Comparison of ENCODE assay signal across 14 cellular contexts in genomic region chr19:8192227-8192820, GRCh38. TPM values are rescaled to one million over a fixed set of nuclear protein-coding genes. Genes with fewer than 3 reads are reported as not detected.
DNase-seq lines count a peak whose midpoint lies in the region; ATAC-seq and TF ChIP-seq lines count a peak whose summit lies in the region.
"Had no signal": no experiment of that assay in that cellular context is flagged by ENCODE, and none has a peak within 500 bp of the region (broad histone marks: within the 10 kb centered on the region; RNA-seq: fewer than 3 reads in every experiment).

No MANE protein-coding gene starts in this region.

- no peaks in the 10 kb centered on the region for H3K9me3 ChIP-seq in CD4-positive, alpha-beta T cell (ENCODE audit: control insufficient read depth, low read length)
- H3K9me3 ChIP-seq: psoas muscle, SJSA1, thoracic aorta had no signal

- no peaks in the 10 kb centered on the region for H3K9me2 ChIP-seq in GM23338 (ENCODE audit: insufficient read depth)

- POLR2A ChIA-PET in CD4-positive, alpha-beta T cell (lab: Charles Lee), result interaction anchor here (0.6 kb wide), 1 partner anchor 639 kb away, joined by 3 read pairs; no protein-coding TSS in a partner anchor

- peak overlapping the region; percentile 87 for H3K27ac Mint-ChIP-seq in CD4-positive, alpha-beta T cell
- H3K27ac Mint-ChIP-seq in GM23338 (peak overlapping the region; percentile 79), mesothelial cell of epicardium (peak overlapping the region; percentile 39)
- peak overlapping the region; percentile 84 for H3K27ac Mint-ChIP-seq in activated T-helper 17 cell treated with anti-CD3 and anti-CD28 coated beads, Interleukin-2, amount 50 U/mL, for 72 hours

- no peaks in the 10 kb centered on the region for H4K20me1 ChIP-seq in GM23338 (replicated peaks; ENCODE audit: insufficient read depth)

- peaks cover 21% of the 10 kb centered on the region for H3K4me1 ChIP-seq in GM23338 (ENCODE audit: insufficient read depth)
- H3K4me1 ChIP-seq: psoas muscle, SJSA1 had no signal

- intact Hi-C loops in CD4-positive, alpha-beta T cell (cut with DNase I, micrococcal nuclease), result no loop called here

- no peaks in the 10 kb centered on the region for H3K36me3 ChIP-seq in GM23338 (ENCODE audit: insufficient read depth)
- H3K36me3 ChIP-seq: SJSA1, thoracic aorta had no signal

- H3K4me3 Mint-ChIP-seq in CD4-positive, alpha-beta T cell, result no peak overlapping the region
- peak overlapping the region; percentile 32; the same call in 1 of the 3 replicates for H3K4me3 Mint-ChIP-seq in GM23338
- peak overlapping the region; percentile 69 for H3K4me3 Mint-ChIP-seq in activated T-helper 17 cell treated with anti-CD3 and anti-CD28 coated beads, Interleukin-2, amount 50 U/mL, for 72 hours
- no peak overlapping the region for H3K4me3 Mint-ChIP-seq in mesothelial cell of epicardium

- TF ChIP-seq CTCF in CD4-positive, alpha-beta T cell (IDR thresholded peaks at IDR 0.05), result no peak
- no peak for TF ChIP-seq CTCF in GM23338 (conservative IDR thresholded peaks at IDR 0.05; ENCODE audit: low read depth in 2 of 2)
- TF ChIP-seq CTCF in mesothelial cell of epicardium (IDR thresholded peaks at IDR 0.05; ENCODE audit: unreplicated experiment), result no peak

- H3K79me2 ChIP-seq in GM23338 (replicated peaks; ENCODE audit: insufficient read depth), result no peaks in the 10 kb centered on the region

- no peak for DNase-seq in CD4-positive, alpha-beta T cell
- DNase-seq in GM23338 (ENCODE audit: low spot score), result peak; percentile 69
- DNase-seq in mesothelial cell of epicardium (ENCODE audit: low spot score in 2 of 2, unreplicated experiment in 2 of 2), result no peak
- no peak for DNase-seq in KBM-7
- DNase-seq: glutamatergic neuron, NCI-H1048, NCI-H2171 treated with DMSO at 0.1 percent for 48 hours, psoas muscle had no signal

- H3K27ac ChIP-seq in CD4-positive, alpha-beta T cell (ENCODE audit: low read depth, low read length), result no peak overlapping the region
- H3K27ac ChIP-seq in GM23338 (ENCODE audit: low read depth), result peak overlapping the region; percentile 91
- H3K27ac ChIP-seq: C4-2B, psoas muscle, SJSA1, thoracic aorta had no signal

- CTCF ChIA-PET in CD4-positive, alpha-beta T cell (lab: Charles Lee), result no interaction called here

- H2AFZ ChIP-seq in GM23338, result no peak overlapping the region

- H3K4me3 ChIP-seq in GM23338, result no peak overlapping the region
- H3K4me3 ChIP-seq: psoas muscle, SJSA1, thoracic aorta had no signal

- peaks cover 50% of the 10 kb centered on the region for H3K4me1 Mint-ChIP-seq in CD4-positive, alpha-beta T cell (ENCODE audit: low read depth)
- peaks cover 34% of the 10 kb centered on the region for H3K4me1 Mint-ChIP-seq in GM23338
- peaks cover 28% of the 10 kb centered on the region for H3K4me1 Mint-ChIP-seq in activated T-helper 17 cell treated with anti-CD3 and anti-CD28 coated beads, Interleukin-2, amount 50 U/mL, for 72 hours
- peaks cover 11% of the 10 kb centered on the region for H3K4me1 Mint-ChIP-seq in mesothelial cell of epicardium

- no peaks in the 10 kb centered on the region for H3K9me3 Mint-ChIP-seq in CD4-positive, alpha-beta T cell
- peaks cover 2% of the 10 kb centered on the region; the same call in 1 of the 3 replicates for H3K9me3 Mint-ChIP-seq in GM23338
- no peaks in the 10 kb centered on the region for H3K9me3 Mint-ChIP-seq in activated T-helper 17 cell treated with anti-CD3 and anti-CD28 coated beads, Interleukin-2, amount 50 U/mL, for 72 hours
- no peaks in the 10 kb centered on the region for H3K9me3 Mint-ChIP-seq in mesothelial cell of epicardium

- no peaks in the 10 kb centered on the region for H3K36me3 Mint-ChIP-seq in CD4-positive, alpha-beta T cell (ENCODE audit: low read depth)
- no peaks in the 10 kb centered on the region for H3K36me3 Mint-ChIP-seq in GM23338 (ENCODE audit: low read depth)
- H3K36me3 Mint-ChIP-seq in activated T-helper 17 cell treated with anti-CD3 and anti-CD28 coated beads, Interleukin-2, amount 50 U/mL, for 72 hours (ENCODE audit: low read depth), result no peaks in the 10 kb centered on the region
- no peaks in the 10 kb centered on the region for H3K36me3 Mint-ChIP-seq in mesothelial cell of epicardium

- H3K27me3 ChIP-seq in CD4-positive, alpha-beta T cell (ENCODE audit: control insufficient read depth, insufficient read depth, low read length), result no peaks in the 10 kb centered on the region
- H3K27me3 ChIP-seq in GM23338 (ENCODE audit: insufficient read depth), result no peaks in the 10 kb centered on the region
- H3K27me3 ChIP-seq: SJSA1 had no signal

- peak overlapping the region; percentile 78 for H3K4me2 ChIP-seq in GM23338

- in situ Hi-C loops in KBM-7 (cut with MboI; ENCODE audit: low pct_unique_long_range_greater_than_20kb, low sequenced_read_pairs), result no loop called here

- peaks cover 10% of the 10 kb centered on the region; the same call in 1 of the 2 replicates for H3F3A ChIP-seq in GM23338 (replicated peaks; ENCODE audit: low read depth)

- ATAC-seq in CD4-positive, alpha-beta T cell (ENCODE audit: poor library complexity), result no peak
- peak; percentile 34 for ATAC-seq in GM23338
- ATAC-seq in activated T-helper 17 cell treated with anti-CD3 and anti-CD28 coated beads, Interleukin-2, amount 50 U/mL, for 72 hours (replicated peaks), result no peak
- ATAC-seq in GM21515 (IDR thresholded peaks at IDR 0.05; ENCODE audit: unreplicated experiment), result no peak
- no peak for ATAC-seq in GM21737 (IDR thresholded peaks at IDR 0.05; ENCODE audit: unreplicated experiment)
- ATAC-seq: psoas muscle had no signal

- no peaks in the 10 kb centered on the region for H3K27me3 Mint-ChIP-seq in CD4-positive, alpha-beta T cell
- peaks cover 27% of the 10 kb centered on the region for H3K27me3 Mint-ChIP-seq in GM23338 (ENCODE audit: insufficient read depth, low read depth, poor library complexity)
- H3K27me3 Mint-ChIP-seq in activated T-helper 17 cell treated with anti-CD3 and anti-CD28 coated beads, Interleukin-2, amount 50 U/mL, for 72 hours, result no peaks in the 10 kb centered on the region
- H3K27me3 Mint-ChIP-seq in mesothelial cell of epicardium (ENCODE audit: low read depth), result no peaks in the 10 kb centered on the region

TF ChIP-seq in GM23338, 12 proteins besides CTCF, POLR2A, EP300 and RAD21 (continues in another document):
- TF ChIP-seq CREB1 (CRISPR knock-in tag; IDR thresholded peaks at IDR 0.05; ENCODE audit: low read depth) (no peak), EZH2phosphoT487 (IDR thresholded peaks at IDR 0.05; ENCODE audit: unreplicated experiment) (no peak), ZNF331 (CRISPR knock-in tag; IDR thresholded peaks at IDR 0.05; ENCODE audit: low read depth) (no peak), EZH2 (IDR thresholded peaks at IDR 0.05; ENCODE audit: low read depth, unreplicated experiment) (no peak), POLR2AphosphoS5 (IDR thresholded peaks at IDR 0.05; ENCODE audit: low read depth) (no peak)

RNA-seq across cellular contexts. Expression of gene CERS4, which starts 16.8 kb away (rescaled TPM):
- 10 to 100 TPM in 1 of 2 experiments, 1 to 10 TPM in 1; 8.7 to 12.3 TPM for total RNA-seq in CD4-positive, alpha-beta T cell
- total RNA-seq in GM23338 (2014; rRNA removed; shearing (Covaris generic)), result 96.2 and 109 TPM in 2 replicates
- 68.5 and 74.5 TPM in 2 replicates for polyA plus RNA-seq in GM23338 (2016; fragmentation: Nextera tagmentation; extraction: Ambion mirVana)
- total RNA-seq in activated T-helper 17 cell treated with anti-CD3 and anti-CD28 coated beads, Interleukin-2, amount 50 U/mL, for 72 hours, result 10 to 100 TPM; 14.7 to 33.0 TPM
- 60.1 to 72.7 TPM (median 67.0 TPM) in 3 replicates for total RNA-seq in mesothelial cell of epicardium
- total RNA-seq: SJSA1 had no signal

RNA-seq across cellular contexts. Expression of gene FBN3, which starts 42.9 kb away (rescaled TPM):
- not detected for total RNA-seq in CD4-positive, alpha-beta T cell
- total RNA-seq in GM23338 (2014; rRNA removed; shearing (Covaris generic)), result 34.7 and 54.5 TPM in 2 replicates
- 7.7 and 8.5 TPM in 2 replicates for polyA plus RNA-seq in GM23338 (2016; fragmentation: Nextera tagmentation; extraction: Ambion mirVana)
- under 1 TPM in 1 of 2 donors, not detected in 1; 0.05 TPM for total RNA-seq in activated T-helper 17 cell treated with anti-CD3 and anti-CD28 coated beads, Interleukin-2, amount 50 U/mL, for 72 hours
- 115 to 124 TPM (median 120 TPM) in 3 replicates for total RNA-seq in mesothelial cell of epicardium
- total RNA-seq: SJSA1, thoracic aorta had no signal

Comparison
In these comparisons a context has a peak if more than half of its experiments do, and no peak if none do; other contexts are left out.
1. H3K4me3 Mint-ChIP-seq: peak in GM23338 (single experiment) and activated T-helper 17 cell treated with anti-CD3 and anti-CD28 coated beads, Interleukin-2, amount 50 U/mL, for 72 hours (single experiment); none in CD4-positive, alpha-beta T cell (single experiment) and mesothelial cell of epicardium (single experiment).
2. RNA of gene FBN3, which starts 42.9 kb away (total RNA-seq): 115 to 124 TPM in mesothelial cell of epicardium and 34.7 to 54.5 TPM in GM23338; 0.05 TPM in activated T-helper 17 cell treated with anti-CD3 and anti-CD28 coated beads, Interleukin-2, amount 50 U/mL, for 72 hours and not detected in CD4-positive, alpha-beta T cell; every median in the first group is over 10 times any median in the second.
3. Peak in every context shown above with its lines, with median percentiles within 50 percentile points of each other: H3K27ac Mint-ChIP-seq.